ENCODE assay signal across 8 cellular contexts in genomic region chr17:58328195-58329034, GRCh38. TPM values are rescaled to one million over a fixed set of nuclear protein-coding genes. Genes with fewer than 3 reads are reported as not detected.
DNase-seq lines count a peak whose midpoint lies in the region; ATAC-seq and TF ChIP-seq lines count a peak whose summit lies in the region.

TSS of gene TSPOAP1 (minus strand) at chr17:58328795. CDS start at chr17:58327920, 875 bp downstream.

- DNase-seq in Right ventricle myocardium inferior (ENCODE audit: missing footprints) (no peak), right atrium auricular region (ENCODE audit: low spot score) (no peak), NOMO-1 (lab: John Stamatoyannopoulos, UW; ENCODE audit: unreplicated experiment in 2 of 2) (peak; percentile 76 to 88), left kidney (ENCODE audit: low read depth, low spot score) (peak; percentile 92), amniotic stem cell (lab: John Stamatoyannopoulos, UW) (no peak), Kasumi-1 (lab: John Stamatoyannopoulos, UW) (no peak)
- peak; percentile 42 to 53 (median 46) for DNase-seq in activated naive CD4-positive, alpha-beta T cell (lab: John Stamatoyannopoulos, UW)
- DNase-seq in stimulated activated CD4-positive, alpha-beta T cell treated with anti-CD3 and anti-CD28 coated beads, TNF-alpha, amount 100 ng/mL, for 48 hours (ENCODE audit: low read depth in 3 of 3), result peak in 2 of 3 donors; percentile 77 to 85

- peaks cover 0 to 3% of the 10 kb centered on the region in 2 donors for H3K27me3 ChIP-seq in right atrium auricular region

- no peak within 1 kb of the TSS for H3K27ac ChIP-seq in right atrium auricular region

- peaks cover 0 to 10% of the 10 kb centered on the region in 2 donors for H3K4me1 ChIP-seq in right atrium auricular region

- H3K36me3 ChIP-seq in right atrium auricular region, result no peaks in the 10 kb centered on the region

- no peak within 1 kb of the TSS for H3K4me3 ChIP-seq in right atrium auricular region

- no peaks in the 10 kb centered on the region for H3K9me3 ChIP-seq in right atrium auricular region

- no peak for TF ChIP-seq CTCF in right atrium auricular region (IDR thresholded peaks at IDR 0.05)

- intact Hi-C loops in Right ventricle myocardium inferior (cut with DNase I), result loop anchor here (10.0 kb wide), 1 partner anchor 86 kb away; the partner anchor contains the start of gene RNF43

- no peak for ATAC-seq in Right ventricle myocardium inferior

RNA-seq across cellular contexts. Expression of gene TSPOAP1, which starts in this region (rescaled TPM):
- total RNA-seq in Right ventricle myocardium inferior, result 12.1 TPM
- total RNA-seq in right atrium auricular region, result 1 to 10 TPM; 6.1 to 8.5 TPM

Comparison
In these comparisons a context has a peak if more than half of its experiments do, and no peak if none do; other contexts are left out.
1. DNase-seq: peak in NOMO-1 (2 of 2), activated naive CD4-positive, alpha-beta T cell (4 of 4), left kidney (single experiment) and stimulated activated CD4-positive, alpha-beta T cell treated with anti-CD3 and anti-CD28 coated beads, TNF-alpha, amount 100 ng/mL, for 48 hours (2 of 3); none in Right ventricle myocardium inferior (single experiment), right atrium auricular region (single experiment), amniotic stem cell (single experiment) and Kasumi-1 (0 of 2).